8 cellular contexts compared by ENCODE assay signal in genomic region chr19:18208098-18208951, GRCh38. TPM values are rescaled to one million over a fixed set of nuclear protein-coding genes. Genes with fewer than 3 reads are reported as not detected.
A peak's percentile ranks its signal among the peaks of the same experiment; 100 is the strongest.
DNase-seq lines count a peak whose midpoint lies in the region; ATAC-seq and TF ChIP-seq lines count a peak whose summit lies in the region.

No MANE protein-coding gene starts in this region.

- peaks cover 9% of the 10 kb centered on the region for H3F3A ChIP-seq in SU-DHL-6 (ENCODE audit: insufficient read depth)

- no peak for TF ChIP-seq POLR2A in breast epithelium (IDR thresholded peaks at IDR 0.05)

- H3K4me1 ChIP-seq in breast epithelium, result peaks cover 0 to 8% of the 10 kb centered on the region in 2 donors

- peaks cover 3% of the 10 kb centered on the region; the same call in 1 of the 2 replicates for H3K79me2 ChIP-seq in SU-DHL-6 (ENCODE audit: insufficient read depth, low read length)

- TF ChIP-seq CTCF in MCF 10A (IDR thresholded peaks at IDR 0.05; ENCODE audit: unreplicated experiment) (peak; percentile 51), breast epithelium (IDR thresholded peaks at IDR 0.05) (peak in 1 of 3 donors; percentile 13), SU-DHL-6 (IDR thresholded peaks at IDR 0.05; ENCODE audit: insufficient read depth, low read length, poor library complexity, severe bottlenecking) (peak; percentile 63)

- intact Hi-C loops in MCF 10A (cut with micrococcal nuclease), result loop anchor here (1.0 kb wide), 1 partner anchor 43 kb away; no protein-coding TSS in a partner anchor
- intact Hi-C loops in breast epithelium (cut with DNase I; ENCODE audit: low total_unique reads), result no loop called here

- H3K9ac ChIP-seq in SU-DHL-6 (ENCODE audit: low read length), result no peak overlapping the region

- H3K27me3 ChIP-seq in breast epithelium (no peaks in the 10 kb centered on the region), SU-DHL-6 (ENCODE audit: low read length) (no peaks in the 10 kb centered on the region; the same call in 1 of the 2 replicates)

- H3K36me3 ChIP-seq in breast epithelium (no peaks in the 10 kb centered on the region), SU-DHL-6 (ENCODE audit: low read length) (no peaks in the 10 kb centered on the region)

- POLR2A ChIA-PET in MCF 10A (lab: Yijun Ruan, JAX), result interaction anchor here (0.7 kb wide), 1 partner anchor 89 kb away, joined by 3 read pairs; no protein-coding TSS in a partner anchor

- peaks cover 1% of the 10 kb centered on the region for H3K4me1 Mint-ChIP-seq in MCF 10A (ENCODE audit: insufficient read depth, unreplicated experiment)
- H3K4me1 Mint-ChIP-seq in naive B cell, result peaks cover 7 to 19% (median 13%) of the 10 kb centered on the region in 3 donors

- H3K27ac Mint-ChIP-seq in MCF 10A (ENCODE audit: low read depth, unreplicated experiment) (no peak overlapping the region), naive B cell (peak overlapping the region in 1 of 6 donors; percentile 47)

- no peak overlapping the region for H2AFZ ChIP-seq in SU-DHL-6 (ENCODE audit: low read depth, low read length, severe bottlenecking)

- H3K27me3 Mint-ChIP-seq in MCF 10A (ENCODE audit: insufficient read depth, unreplicated experiment) (no peaks in the 10 kb centered on the region), naive B cell (peaks cover 4 to 23% (median 19%) of the 10 kb centered on the region in 3 donors)

- H3K9me3 ChIP-seq in breast epithelium (no peaks in the 10 kb centered on the region), SU-DHL-6 (ENCODE audit: insufficient read depth, low read length) (no peaks in the 10 kb centered on the region)

- CTCF ChIA-PET in MCF 10A (lab: Yijun Ruan, JAX), result interaction anchor here (0.5 to 3.6 kb wide), 13 partner anchors 14 to 249 kb away, joined by 3 to 38 read pairs (median 3); no protein-coding TSS in a partner anchor

- DNase-seq in MCF 10A (ENCODE audit: unreplicated experiment) (peak; percentile 42), breast epithelium (ENCODE audit: low spot score in 2 of 2) (no peak), cerebellar cortex (ENCODE audit: low spot score) (peak; percentile 30), naive B cell (peak; percentile 50), kidney tubule cell (ENCODE audit: low spot score) (no peak)

- no peak overlapping the region for H3K4me3 Mint-ChIP-seq in MCF 10A (ENCODE audit: unreplicated experiment)
- peak overlapping the region in 1 of 8 donors; percentile 30 for H3K4me3 Mint-ChIP-seq in naive B cell

- ATAC-seq in naive B cell (ENCODE audit: low read depth in 2 of 2), result no peak
- ATAC-seq in GM18498 (IDR thresholded peaks at IDR 0.05; ENCODE audit: unreplicated experiment), result no peak
- ATAC-seq in GM19328 (IDR thresholded peaks at IDR 0.05; ENCODE audit: unreplicated experiment), result no peak

- H3K4me3 ChIP-seq in breast epithelium (no peak overlapping the region), SU-DHL-6 (ENCODE audit: insufficient read depth, low read length, poor library complexity, severe bottlenecking) (no peak overlapping the region)

- no peaks in the 10 kb centered on the region for H3K36me3 Mint-ChIP-seq in MCF 10A (ENCODE audit: insufficient read depth, unreplicated experiment)
- H3K36me3 Mint-ChIP-seq in naive B cell, result no peaks in the 10 kb centered on the region

- no TSS peak for BruUV-seq in MCF 10A (replicated peaks; lab: Mats Ljungman, UMichigan)

- H3K4me2 ChIP-seq in SU-DHL-6 (ENCODE audit: low read depth, low read length, poor library complexity, severe bottlenecking), result no peak overlapping the region

- H3K27ac ChIP-seq in breast epithelium, result no peak overlapping the region
- no peak overlapping the region for H3K27ac ChIP-seq in SU-DHL-6 (ENCODE audit: low read depth, low read length)

- H3K9me3 Mint-ChIP-seq in MCF 10A (ENCODE audit: unreplicated experiment) (no peaks in the 10 kb centered on the region), naive B cell (no peaks in the 10 kb centered on the region)

- H3K9me2 ChIP-seq in SU-DHL-6 (replicated peaks; ENCODE audit: insufficient read depth, low read length), result no peaks in the 10 kb centered on the region

- H4K20me1 ChIP-seq in SU-DHL-6 (ENCODE audit: low read depth, low read length), result no peaks in the 10 kb centered on the region

RNA-seq across cellular contexts. Expression of gene RAB3A, which starts 4.5 kb away (rescaled TPM):
- total RNA-seq in MCF 10A (2022) (0.68 and 0.81 TPM in 2 replicates), breast epithelium (1 to 10 TPM in 2 of 3 donors, under 1 TPM in 1; 0.66 to 1.2 (median 1.1) TPM)
- 1 to 10 TPM in 3 of 6 donors, under 1 TPM in 3; 0.21 to 2.8 (median 0.80) TPM for polyA plus RNA-seq in naive B cell (ENCODE audit: low read depth in 6 of 6)

RNA-seq across cellular contexts. Expression of gene MPV17L2, which starts 15.3 kb away (rescaled TPM):
- 12.9 and 15.4 TPM in 2 replicates for total RNA-seq in MCF 10A (2022)
- 10 to 100 TPM; 24.3 to 41.3 (median 37.1) TPM for total RNA-seq in breast epithelium
- polyA plus RNA-seq in naive B cell (ENCODE audit: low read depth in 6 of 6), result 10 to 100 TPM in 3 of 6 donors, 1 to 10 TPM in 3; 1.8 to 12.0 (median 10.2) TPM

RNA-seq across cellular contexts. Expression of gene PDE4C, which starts 17.9 kb away (rescaled TPM):
- total RNA-seq in MCF 10A (2022) (0.42 and 0.54 TPM in 2 replicates), breast epithelium (1 to 10 TPM in 1 of 3 donors, under 1 TPM in 1, not detected in 1; 0.33 to 1.3 TPM)
- polyA plus RNA-seq in naive B cell (ENCODE audit: low read depth in 6 of 6), result not detected

RNA-seq across cellular contexts. Expression of gene IFI30, which starts 34.7 kb away (rescaled TPM):
- total RNA-seq in MCF 10A (2022) (4.7 and 9.1 TPM in 2 replicates), breast epithelium (100 to 1,000 TPM in 1 of 3 donors, 10 to 100 TPM in 2; 50.1 to 103 (median 91.6) TPM)
- polyA plus RNA-seq in naive B cell (ENCODE audit: low read depth in 6 of 6), result 100 to 1,000 TPM; 107 to 293 (median 206) TPM

RNA-seq across cellular contexts. Expression of gene PIK3R2, which starts 55.4 kb away (rescaled TPM):
- total RNA-seq in MCF 10A (2022) (31.0 and 33.8 TPM in 2 replicates), breast epithelium (10 to 100 TPM in 1 of 3 donors, 1 to 10 TPM in 2; 8.6 to 12.1 (median 8.8) TPM)
- 1 to 10 TPM; 1.2 to 5.7 (median 2.3) TPM for polyA plus RNA-seq in naive B cell (ENCODE audit: low read depth in 6 of 6)

Comparison
In these comparisons a context has a peak if more than half of its experiments do, and no peak if none do; other contexts are left out.
1. DNase-seq: peak in MCF 10A (single experiment), cerebellar cortex (single experiment) and naive B cell (single experiment); none in breast epithelium (0 of 2) and kidney tubule cell (single experiment).